ENCODE assay signal across 19 cellular contexts in genomic region chr1:109135940-109136339, GRCh38. TPM values are rescaled to one million over a fixed set of nuclear protein-coding genes. Genes with fewer than 3 reads are reported as not detected.
DNase-seq lines count a peak whose midpoint lies in the region; ATAC-seq and TF ChIP-seq lines count a peak whose summit lies in the region.
"Had no signal": no experiment of that assay in that cellular context is flagged by ENCODE, and none has a peak within 500 bp of the region (broad histone marks: within the 10 kb centered on the region; RNA-seq: fewer than 3 reads in every experiment).

No MANE protein-coding gene starts in this region.

- DNase-seq in Peyer's patch = no peak
- DNase-seq in osteoblast (ENCODE audit: insufficient read length, low spot score, missing footprints) = no peak
- no peak for DNase-seq in stomach
- no peak for DNase-seq in NCI-H2227 (lab: John Stamatoyannopoulos, UW; ENCODE audit: unreplicated experiment)
- DNase-seq in MCF 10A (ENCODE audit: unreplicated experiment) = no peak
- DNase-seq: BE2C, DMS53, GOT3, HCEC 1CT, Karpas-422, NCI-H1417, NCI-H187, NCI-H446 treated with DMSO at 0.1 percent for 48 hours, PC-3, SHP77 treated with DMSO at 0.1 percent for 48 hours had no signal

- H2AFZ ChIP-seq in osteoblast (ENCODE audit: low read length) = peak overlapping the region; percentile 23

- TF ChIP-seq CTCF in Peyer's patch (IDR thresholded peaks at IDR 0.05) (no peak), brain (conservative IDR thresholded peaks at IDR 0.05) (no peak), osteoblast (IDR thresholded peaks at IDR 0.05; ENCODE audit: extremely low read depth, low read depth, low read length) (no peak), stomach (IDR thresholded peaks at IDR 0.05) (no peak), MCF 10A (IDR thresholded peaks at IDR 0.05; ENCODE audit: unreplicated experiment) (no peak)

- TF ChIP-seq POLR2A in Peyer's patch (IDR thresholded peaks at IDR 0.05) = no peak
- no peak for TF ChIP-seq POLR2A in stomach (IDR thresholded peaks at IDR 0.05)

- no peaks in the 10 kb centered on the region for H3K9me3 Mint-ChIP-seq in brain
- H3K9me3 Mint-ChIP-seq in MCF 10A (ENCODE audit: unreplicated experiment) = no peaks in the 10 kb centered on the region

- H3K27me3 ChIP-seq in Peyer's patch (no peaks in the 10 kb centered on the region), osteoblast (ENCODE audit: insufficient read depth, low read length) (peaks cover 3% of the 10 kb centered on the region), stomach (no peaks in the 10 kb centered on the region)
- H3K27me3 ChIP-seq: BE2C had no signal

- BruUV-seq in MCF 10A (replicated peaks; lab: Mats Ljungman, UMichigan) = no TSS peak

- WGBS in stomach, 5 donors = 74 to 80% (median 76%) methylated on average over 3 of the region's 3 CpGs

- H3K36me3 Mint-ChIP-seq in brain (no peaks in the 10 kb centered on the region), MCF 10A (ENCODE audit: insufficient read depth, unreplicated experiment) (no peaks in the 10 kb centered on the region)

- H3K4me1 Mint-ChIP-seq in brain (peaks cover 25% of the 10 kb centered on the region), MCF 10A (ENCODE audit: insufficient read depth, unreplicated experiment) (peaks cover 6% of the 10 kb centered on the region)

- no peak overlapping the region for H3K4me2 ChIP-seq in osteoblast (ENCODE audit: insufficient read depth, low read length)

- H3K27me3 Mint-ChIP-seq in brain (no peaks in the 10 kb centered on the region), MCF 10A (ENCODE audit: insufficient read depth, unreplicated experiment) (no peaks in the 10 kb centered on the region)

- intact Hi-C loops in stomach (cut with DNase I; ENCODE audit: low total_unique reads) = no loop called here
- intact Hi-C loops in MCF 10A (cut with micrococcal nuclease) = no loop called here

- TF ChIP-seq EP300 in stomach (IDR thresholded peaks at IDR 0.05) = no peak

- H3K4me3 ChIP-seq in Peyer's patch = no peak overlapping the region
- H3K4me3 ChIP-seq in osteoblast (ENCODE audit: insufficient read depth, low read length) = no peak overlapping the region
- H3K4me3 ChIP-seq in stomach = no peak overlapping the region
- H3K4me3 ChIP-seq: SK-N-MC had no signal

- POLR2A ChIA-PET in MCF 10A (lab: Yijun Ruan, JAX) = interaction anchor here (0.7 kb wide), 1 partner anchor 130 kb away, joined by 3 read pairs; no protein-coding TSS in a partner anchor

- H3K79me2 ChIP-seq in osteoblast (ENCODE audit: insufficient read depth, low read length) = no peaks in the 10 kb centered on the region

- no peaks in the 10 kb centered on the region for H4K20me1 ChIP-seq in osteoblast (ENCODE audit: insufficient read depth, low read length)

- ATAC-seq in HG02763 (IDR thresholded peaks at IDR 0.05; ENCODE audit: unreplicated experiment) = no peak
- ATAC-seq: PC-3 had no signal

- H3K4me1 ChIP-seq in Peyer's patch = peaks cover 0 to 27% (median 3%) of the 10 kb centered on the region in 4 donors
- H3K4me1 ChIP-seq in osteoblast (ENCODE audit: insufficient read depth, low read length) = peaks cover 4% of the 10 kb centered on the region
- H3K4me1 ChIP-seq in stomach = peaks cover 16 to 81% (median 48%) of the 10 kb centered on the region in 4 donors

- CTCF ChIA-PET in MCF 10A (lab: Yijun Ruan, JAX) = no interaction called here

- peak overlapping the region in 3 of 4 donors; percentile 72 to 88 (median 87) for H3K27ac ChIP-seq in Peyer's patch
- H3K27ac ChIP-seq in osteoblast (ENCODE audit: low read depth, low read length) = no peak overlapping the region
- peak overlapping the region; percentile 79 to 89 (median 81) for H3K27ac ChIP-seq in stomach
- H3K27ac ChIP-seq: RWPE1, SK-N-MC had no signal

- H3K27ac Mint-ChIP-seq in brain (peak overlapping the region in 3 of 5 experiments; percentile 9 to 81 (median 15)), MCF 10A (ENCODE audit: low read depth, unreplicated experiment) (no peak overlapping the region)

- H3K4me3 Mint-ChIP-seq in brain (no peak overlapping the region), MCF 10A (ENCODE audit: unreplicated experiment) (no peak overlapping the region)

- no peaks in the 10 kb centered on the region for H3K9me3 ChIP-seq in Peyer's patch
- no peaks in the 10 kb centered on the region for H3K9me3 ChIP-seq in osteoblast (ENCODE audit: low read depth, low read length)
- no peaks in the 10 kb centered on the region for H3K9me3 ChIP-seq in stomach
- H3K9me3 ChIP-seq: BE2C had no signal

- no peaks in the 10 kb centered on the region for H3K36me3 ChIP-seq in Peyer's patch
- H3K36me3 ChIP-seq in osteoblast (ENCODE audit: insufficient read depth, low read length) = no peaks in the 10 kb centered on the region
- H3K36me3 ChIP-seq in stomach = no peaks in the 10 kb centered on the region
- H3K36me3 ChIP-seq: BE2C had no signal

RNA-seq across cellular contexts. Expression of gene ELAPOR1, which starts 22.0 kb away (rescaled TPM):
- total RNA-seq in Peyer's patch (100 to 1,000 TPM in 2 of 4 donors, 10 to 100 TPM in 2; 57.8 to 138 (median 98.0) TPM), osteoblast (0.36 and 0.59 TPM in 2 replicates), stomach (100 to 1,000 TPM in 2 of 5 donors, 10 to 100 TPM in 3; 56.8 to 185 (median 84.3) TPM), MCF 10A (2022) (0.22 and 0.58 TPM in 2 replicates)
- polyA plus RNA-seq in brain (ENCODE audit: insufficient read depth, low read depth, low replicate concordance) (205 TPM), stomach (10 to 100 TPM; 25.5 to 47.7 (median 35.1) TPM)

RNA-seq across cellular contexts. Expression of gene TMEM167B, which starts 45.4 kb away (rescaled TPM):
- total RNA-seq in Peyer's patch (10 to 100 TPM; 11.3 to 17.3 (median 13.7) TPM), osteoblast (24.6 and 30.1 TPM in 2 replicates), stomach (10 to 100 TPM in 3 of 5 donors, 1 to 10 TPM in 1, not detected in 1; 2.9 to 70.1 (median 44.6) TPM), MCF 10A (2022) (30.2 and 34.3 TPM in 2 replicates)
- polyA plus RNA-seq in brain (ENCODE audit: insufficient read depth, low read depth, low replicate concordance) (21.1 TPM), stomach (10 to 100 TPM; 15.4 to 26.9 (median 16.3) TPM)

Comparison
In these comparisons a context has a peak if more than half of its experiments do, and no peak if none do; other contexts are left out.
1. RNA of gene ELAPOR1, which starts 22.0 kb away (total RNA-seq): 57.8 to 138 TPM in Peyer's patch and 56.8 to 185 TPM in stomach; 0.22 to 0.58 TPM in MCF 10A and 0.36 to 0.59 TPM in osteoblast; every median in the first group is over 10 times any median in the second.